In the genomic region with DNA sequence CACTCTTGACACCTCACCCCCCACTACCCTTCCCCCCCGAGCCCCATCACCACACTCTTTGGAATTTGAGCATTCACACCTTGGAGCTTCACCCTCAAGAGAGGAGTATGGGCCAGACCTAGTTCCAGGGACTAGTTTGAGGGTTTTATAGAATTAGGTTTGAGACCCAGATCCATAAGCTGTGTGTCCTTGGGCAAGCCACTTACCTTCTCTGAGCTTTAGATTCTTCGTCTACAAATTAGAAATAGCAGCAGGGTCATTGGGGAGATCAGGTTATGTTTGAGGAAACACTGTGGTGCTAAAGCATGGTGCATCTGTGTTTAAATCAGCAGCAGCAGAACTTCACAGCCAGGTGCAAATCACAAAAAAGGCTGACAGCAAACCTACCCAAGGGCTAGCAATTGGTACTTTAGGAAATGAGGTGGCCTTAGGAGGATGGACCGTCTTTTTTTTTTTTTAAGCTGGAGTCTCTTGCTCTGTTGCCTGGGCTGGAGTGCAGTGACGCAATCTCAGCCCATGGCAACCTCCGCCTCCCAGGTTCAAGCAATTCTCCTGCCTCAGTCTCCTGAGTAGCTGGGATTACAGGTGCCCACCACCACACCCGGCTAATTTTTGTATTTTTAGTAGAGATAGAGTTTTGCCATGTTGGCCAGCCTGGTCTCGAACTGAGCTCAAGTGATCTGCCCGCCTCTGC, we compare ENCODE assay signal across 11 cellular contexts.
DNase-seq lines count a peak whose midpoint lies in the region; ATAC-seq and TF ChIP-seq lines count a peak whose summit lies in the region.
"Had no signal": no experiment of that assay in that cellular context is flagged by ENCODE, and none has a peak within 500 bp of the region (broad histone marks: within the 10 kb centered on the region; RNA-seq: fewer than 3 reads in every experiment).

No MANE protein-coding gene starts in this region.

- H3K4me3 Mint-ChIP-seq in activated naive CD4-positive, alpha-beta T cell treated with anti-CD3 and anti-CD28 coated beads, Interleukin-2, amount 10 ng/mL, durations not matched to agents 7 days and 5 days, result no peak overlapping the region
- H3K4me3 Mint-ChIP-seq in T-helper 17 cell, result peak overlapping the region; percentile 89
- H3K4me3 Mint-ChIP-seq: type B pancreatic cell had no signal

- peak overlapping the region; percentile 86 for H3K27ac Mint-ChIP-seq in activated naive CD4-positive, alpha-beta T cell treated with anti-CD3 and anti-CD28 coated beads, Interleukin-2, amount 10 ng/mL, durations not matched to agents 7 days and 5 days
- peak overlapping the region; percentile 98 for H3K27ac Mint-ChIP-seq in T-helper 17 cell

- H3K27me3 ChIP-seq in gastroesophageal sphincter, result no peaks in the 10 kb centered on the region
- H3K27me3 ChIP-seq in upper lobe of left lung, result no peaks in the 10 kb centered on the region

- CTCF ChIA-PET in activated naive CD4-positive, alpha-beta T cell treated with anti-CD3 and anti-CD28 coated beads, Interleukin-2, amount 10 ng/mL, durations not matched to agents 7 days and 5 days (lab: Charles Lee), result interaction anchor here (0.5 to 3.9 kb wide), 10 partner anchors 12 to 168 kb away, joined by 3 to 38 read pairs (median 4); no protein-coding TSS in a partner anchor

- DNase-seq in activated naive CD4-positive, alpha-beta T cell treated with anti-CD3 and anti-CD28 coated beads, Interleukin-2, amount 10 ng/mL, durations not matched to agents 7 days and 5 days, result no peak
- DNase-seq in activated naive CD4-positive, alpha-beta T cell (lab: John Stamatoyannopoulos, UW), result no peak
- DNase-seq in T-helper 17 cell, result no peak
- no peak for DNase-seq in upper lobe of left lung
- no peak for DNase-seq in NCI-H82 (lab: John Stamatoyannopoulos, UW)
- DNase-seq: NCI-H2171 treated with DMSO at 0.1 percent for 48 hours had no signal

- H3K27ac ChIP-seq in gastroesophageal sphincter, result peak overlapping the region in 3 of 4 donors; percentile 67 to 85 (median 76)
- peak overlapping the region in 3 of 4 donors; percentile 75 to 87 (median 75) for H3K27ac ChIP-seq in upper lobe of left lung

- peaks cover 48% of the 10 kb centered on the region for H3K4me1 Mint-ChIP-seq in activated naive CD4-positive, alpha-beta T cell treated with anti-CD3 and anti-CD28 coated beads, Interleukin-2, amount 10 ng/mL, durations not matched to agents 7 days and 5 days
- H3K4me1 Mint-ChIP-seq in T-helper 17 cell, result peaks cover 45% of the 10 kb centered on the region

- H3K36me3 ChIP-seq in gastroesophageal sphincter (peaks cover 0 to 85% of the 10 kb centered on the region in 2 donors), upper lobe of left lung (peaks cover 8 to 41% (median 29%) of the 10 kb centered on the region in 4 donors)

- 79 to 83% methylated on average over 6 to 8 of the region's 8 CpGs for WGBS in gastroesophageal sphincter (ENCODE audit: low coverage in 1 of 2), 2 donors
- WGBS in upper lobe of left lung, 2 donors, result 78 to 84% methylated on average over 8 of the region's 8 CpGs

- TF ChIP-seq EP300 in gastroesophageal sphincter (IDR thresholded peaks at IDR 0.05), result no peak
- TF ChIP-seq EP300 in upper lobe of left lung (IDR thresholded peaks at IDR 0.05), result no peak

- TF ChIP-seq CTCF in gastroesophageal sphincter (IDR thresholded peaks at IDR 0.05) (no peak), upper lobe of left lung (IDR thresholded peaks at IDR 0.05) (no peak)

- ATAC-seq in T-helper 17 cell, result no peak
- no peak for ATAC-seq in gastroesophageal sphincter
- no peak for ATAC-seq in upper lobe of left lung (ENCODE audit: low FRiP score in 2 of 2)
- ATAC-seq in HG03354 (IDR thresholded peaks at IDR 0.05; ENCODE audit: poor library complexity, severe bottlenecking, unreplicated experiment), result no peak
- no peak for ATAC-seq in HG03520 (IDR thresholded peaks at IDR 0.05; ENCODE audit: unreplicated experiment)

- H3K36me3 Mint-ChIP-seq in activated naive CD4-positive, alpha-beta T cell treated with anti-CD3 and anti-CD28 coated beads, Interleukin-2, amount 10 ng/mL, durations not matched to agents 7 days and 5 days, result peaks cover 25% of the 10 kb centered on the region
- peaks cover 10% of the 10 kb centered on the region for H3K36me3 Mint-ChIP-seq in T-helper 17 cell (ENCODE audit: low read depth)

- H3K27me3 Mint-ChIP-seq in activated naive CD4-positive, alpha-beta T cell treated with anti-CD3 and anti-CD28 coated beads, Interleukin-2, amount 10 ng/mL, durations not matched to agents 7 days and 5 days, result no peaks in the 10 kb centered on the region
- no peaks in the 10 kb centered on the region for H3K27me3 Mint-ChIP-seq in T-helper 17 cell
- H3K27me3 Mint-ChIP-seq: type B pancreatic cell had no signal

- TF ChIP-seq POLR2A in gastroesophageal sphincter (IDR thresholded peaks at IDR 0.05) (no peak), upper lobe of left lung (IDR thresholded peaks at IDR 0.05) (no peak)

- H3K9me3 ChIP-seq in T-helper 17 cell (ENCODE audit: control insufficient read depth, low read length, poor library complexity, severe bottlenecking) (no peaks in the 10 kb centered on the region), gastroesophageal sphincter (no peaks in the 10 kb centered on the region), upper lobe of left lung (no peaks in the 10 kb centered on the region)

- peaks cover 0 to 39% (median 22%) of the 10 kb centered on the region in 3 donors for H3K4me1 ChIP-seq in gastroesophageal sphincter
- peaks cover 27 to 65% (median 61%) of the 10 kb centered on the region in 4 donors for H3K4me1 ChIP-seq in upper lobe of left lung

- no peak overlapping the region for H3K4me3 ChIP-seq in gastroesophageal sphincter
- no peak overlapping the region for H3K4me3 ChIP-seq in upper lobe of left lung

- no peaks in the 10 kb centered on the region for H3K9me3 Mint-ChIP-seq in activated naive CD4-positive, alpha-beta T cell treated with anti-CD3 and anti-CD28 coated beads, Interleukin-2, amount 10 ng/mL, durations not matched to agents 7 days and 5 days
- H3K9me3 Mint-ChIP-seq: activated T-cell treated with anti-CD3 and anti-CD28 coated beads, Interleukin-2, amount 50 U/mL, for 4 hours; type B pancreatic cell had no signal
